Comparison of ENCODE assay signal across 8 cellular contexts in the genomic region with DNA sequence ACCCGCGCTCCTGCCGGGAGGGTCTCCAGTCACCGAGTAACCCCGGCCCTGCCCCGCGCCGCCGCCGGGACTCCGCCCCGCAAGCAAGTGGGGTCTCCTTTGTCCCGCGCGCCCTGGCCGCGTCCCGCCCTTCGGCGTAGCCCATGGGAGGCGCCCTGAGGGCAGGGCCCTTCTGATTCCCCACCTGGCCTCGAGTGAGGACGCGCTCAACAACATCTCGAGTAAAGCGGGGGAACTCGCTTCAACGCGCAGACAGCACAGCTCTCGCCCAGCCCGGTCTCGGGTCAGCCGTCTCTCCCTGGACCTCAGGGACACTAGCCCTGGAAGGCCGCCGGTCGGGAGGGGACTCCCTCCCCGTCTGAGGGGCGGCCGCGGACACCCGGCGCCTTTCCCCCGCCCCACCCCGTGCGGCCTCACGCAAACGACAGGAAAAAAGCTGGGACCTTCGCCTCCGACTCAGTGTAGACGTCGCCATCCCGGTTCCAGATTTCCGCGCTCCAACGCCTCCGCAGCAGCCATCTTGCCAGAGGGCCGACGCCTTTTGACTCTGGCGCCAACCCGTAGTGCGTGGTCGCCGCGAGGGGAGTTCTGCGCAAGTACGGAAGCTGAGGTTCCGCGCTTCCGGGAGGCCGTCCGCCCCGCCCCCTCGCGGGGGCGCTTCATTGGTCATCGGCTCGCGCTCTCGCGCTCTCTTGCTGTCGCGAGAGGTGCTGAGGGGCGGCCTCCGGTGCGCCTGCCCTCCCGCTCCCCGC. TPM values are rescaled to one million over a fixed set of nuclear protein-coding genes. Genes with fewer than 3 reads are reported as not detected.
DNase-seq lines count a peak whose midpoint lies in the region; ATAC-seq and TF ChIP-seq lines count a peak whose summit lies in the region.

No MANE protein-coding gene starts in this region.

- POLR2A ChIA-PET in activated CD4-positive, alpha-beta T cell treated with anti-CD3 and anti-CD28 coated beads for 36 hours (lab: Charles Lee): interaction anchor here (0.5 to 2.8 kb wide), 5 partner anchors 10 to 152 kb away, joined by 3 to 18 read pairs (median 3); partner anchors contain the start of genes DIDO1 and TCFL5

- H3K36me3 ChIP-seq in BE2C: peaks cover 51% of the 10 kb centered on the region

- ATAC-seq in HG03442 (IDR thresholded peaks at IDR 0.05; ENCODE audit: unreplicated experiment): peak; percentile 77
- ATAC-seq in activated CD4-positive, alpha-beta T cell treated with anti-CD3 and anti-CD28 coated beads for 36 hours: peak; percentile 90

- H3K4me3 ChIP-seq in BE2C (ENCODE audit: low read depth, low read length): peak overlapping the region; percentile 81

- no peaks in the 10 kb centered on the region for H3K4me1 ChIP-seq in BE2C

- H3K4me3 Mint-ChIP-seq in activated CD4-positive, alpha-beta T cell treated with anti-CD3 and anti-CD28 coated beads for 36 hours: no peak overlapping the region
- H3K4me3 Mint-ChIP-seq in chondrocyte (ENCODE audit: unreplicated experiment): no peak overlapping the region

- H3K9me3 ChIP-seq in BE2C: no peaks in the 10 kb centered on the region

- H3K4me1 Mint-ChIP-seq in activated CD4-positive, alpha-beta T cell treated with anti-CD3 and anti-CD28 coated beads for 36 hours: peaks cover 44% of the 10 kb centered on the region
- peaks cover 39% of the 10 kb centered on the region for H3K4me1 Mint-ChIP-seq in chondrocyte (ENCODE audit: low read depth)

- CTCF ChIA-PET in activated CD4-positive, alpha-beta T cell treated with anti-CD3 and anti-CD28 coated beads for 36 hours (lab: Charles Lee): interaction anchor here (0.6 to 4.4 kb wide), 10 partner anchors 10 to 78 kb away, joined by 3 to 17 read pairs (median 4); partner anchors contain the start of gene DIDO1

- intact Hi-C loops in activated CD4-positive, alpha-beta T cell treated with anti-CD3 and anti-CD28 coated beads for 36 hours (cut with DNase I, micrococcal nuclease): loop anchor here (1.0 to 5.0 kb wide), 13 partner anchors 9 to 815 kb away; partner anchors contain the start of genes ADRM1 (in 1 of the 2), DIDO1 (in 1 of the 2), LSM14B (in 1 of the 2) and OSBPL2 (in 1 of the 2)

- peak overlapping the region; percentile 84 for H3K27ac ChIP-seq in layer of hippocampus (ENCODE audit: low read depth, low read length)

- DNase-seq in BE2C (peak; percentile 99), GM19240 (ENCODE audit: insufficient read length, low spot score) (peak; percentile 66), NCI-H510A treated with DMSO at 0.1 percent for 48 hours (lab: John Stamatoyannopoulos, UW) (peak; percentile 85), chondrocyte (ENCODE audit: low spot score) (peak; percentile 99)
- peak; percentile 99 for DNase-seq in activated CD4-positive, alpha-beta T cell treated with anti-CD3 and anti-CD28 coated beads for 36 hours
- peak; percentile 92 for DNase-seq in stimulated activated CD4-positive, alpha-beta T cell treated with anti-CD3 and anti-CD28 coated beads, Interleukin-1b, Interleukin-23, amount 100 ng/mL, for 1 hour (ENCODE audit: low read depth in 2 of 2)

- H3K27me3 Mint-ChIP-seq in activated CD4-positive, alpha-beta T cell treated with anti-CD3 and anti-CD28 coated beads for 36 hours: no peaks in the 10 kb centered on the region
- no peaks in the 10 kb centered on the region for H3K27me3 Mint-ChIP-seq in chondrocyte (ENCODE audit: low read depth)

- H3K36me3 Mint-ChIP-seq in activated CD4-positive, alpha-beta T cell treated with anti-CD3 and anti-CD28 coated beads for 36 hours (ENCODE audit: low read depth): peaks cover 27% of the 10 kb centered on the region
- H3K36me3 Mint-ChIP-seq in chondrocyte (ENCODE audit: low read depth): no peaks in the 10 kb centered on the region

- no peaks in the 10 kb centered on the region for H3K9me3 Mint-ChIP-seq in activated CD4-positive, alpha-beta T cell treated with anti-CD3 and anti-CD28 coated beads for 36 hours (ENCODE audit: low read depth)
- no peaks in the 10 kb centered on the region for H3K9me3 Mint-ChIP-seq in chondrocyte (ENCODE audit: low read depth)

- no peaks in the 10 kb centered on the region for H3K27me3 ChIP-seq in BE2C
- no peaks in the 10 kb centered on the region for H3K27me3 ChIP-seq in layer of hippocampus (ENCODE audit: control insufficient read depth, insufficient read depth, low read length)

- TF ChIP-seq CTCF in BE2C (IDR thresholded peaks at IDR 0.05; ENCODE audit: low read depth, low read length): no peak
- no peak for TF ChIP-seq CTCF in chondrocyte (IDR thresholded peaks at IDR 0.05)

- H3K27ac Mint-ChIP-seq in activated CD4-positive, alpha-beta T cell treated with anti-CD3 and anti-CD28 coated beads for 36 hours: peak overlapping the region; percentile 96
- H3K27ac Mint-ChIP-seq in chondrocyte (ENCODE audit: unreplicated experiment): peak overlapping the region; percentile 98

RNA-seq across cellular contexts. Expression of gene GID8, which starts 0.4 kb away (rescaled TPM):
- polyA plus RNA-seq in BE2C (2012; ENCODE audit: insufficient read depth, insufficient read length, low read depth): 85.9 TPM
- 10 to 100 TPM; 30.7 to 39.9 TPM for total RNA-seq in activated CD4-positive, alpha-beta T cell treated with anti-CD3 and anti-CD28 coated beads for 36 hours
- total RNA-seq in chondrocyte: 26.3 to 30.7 TPM (median 29.7 TPM) in 3 replicates

RNA-seq across cellular contexts. Expression of gene DIDO1, which starts 11.2 kb away (rescaled TPM):
- 78.2 TPM for polyA plus RNA-seq in BE2C (2012; ENCODE audit: insufficient read depth, insufficient read length, low read depth)
- total RNA-seq in activated CD4-positive, alpha-beta T cell treated with anti-CD3 and anti-CD28 coated beads for 36 hours: 10 to 100 TPM; 43.7 to 49.7 TPM
- total RNA-seq in chondrocyte: 41.6 to 53.8 TPM (median 42.5 TPM) in 3 replicates

RNA-seq across cellular contexts. Expression of gene SLC17A9, which starts 15.0 kb away (rescaled TPM):
- polyA plus RNA-seq in BE2C (2012; ENCODE audit: insufficient read depth, insufficient read length, low read depth): 10.3 TPM
- 10 to 100 TPM; 16.2 to 16.5 TPM for total RNA-seq in activated CD4-positive, alpha-beta T cell treated with anti-CD3 and anti-CD28 coated beads for 36 hours
- 0.24 to 1.2 TPM (median 0.79 TPM) in 3 replicates for total RNA-seq in chondrocyte

Comparison
In these comparisons a context has a peak if more than half of its experiments do, and no peak if none do; other contexts are left out.
1. Peak in every context shown above with its lines: DNase-seq, ATAC-seq, H3K4me3 ChIP-seq and H3K27ac ChIP-seq.